8 cellular contexts compared by ENCODE assay signal in the genomic region with DNA sequence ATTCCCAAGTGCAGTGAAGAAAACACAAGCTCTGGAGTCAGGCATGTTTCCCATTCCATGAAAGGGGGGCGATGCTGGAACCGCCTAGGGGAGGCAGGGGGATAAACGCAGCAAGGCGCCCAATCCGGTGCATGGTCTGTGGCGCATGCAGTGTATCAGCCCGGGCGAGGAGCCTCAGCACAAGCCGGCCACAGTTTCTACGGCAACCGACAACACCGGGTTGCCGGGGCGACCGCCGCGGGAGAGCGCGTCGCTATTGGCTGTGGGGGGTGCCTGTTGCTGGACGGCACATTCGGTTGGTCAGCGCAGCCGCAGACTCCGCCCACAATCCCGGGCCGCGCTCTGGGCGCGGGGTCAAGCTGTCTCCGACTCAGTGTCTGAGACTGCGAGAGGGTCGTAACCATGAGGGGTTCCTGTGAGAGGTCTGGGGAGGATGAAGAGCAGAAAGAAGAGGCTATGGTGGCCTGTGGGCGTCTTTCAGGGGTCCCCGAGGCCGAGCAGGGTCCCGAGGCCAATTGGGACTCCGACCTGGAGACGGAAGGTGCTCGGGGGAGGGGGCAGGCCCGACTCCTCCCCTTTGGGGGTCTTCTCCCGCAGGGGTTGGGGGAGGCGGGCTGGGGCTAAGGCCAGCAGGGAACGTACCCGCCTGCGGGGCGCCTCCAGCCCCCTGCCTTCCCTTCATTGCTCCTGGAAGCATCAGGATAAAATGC. TPM values are rescaled to one million over a fixed set of nuclear protein-coding genes. Genes with fewer than 3 reads are reported as not detected.
DNase-seq lines count a peak whose midpoint lies in the region; ATAC-seq, FAIRE-seq and TF ChIP-seq lines count a peak whose summit lies in the region.

A gene with protein sequence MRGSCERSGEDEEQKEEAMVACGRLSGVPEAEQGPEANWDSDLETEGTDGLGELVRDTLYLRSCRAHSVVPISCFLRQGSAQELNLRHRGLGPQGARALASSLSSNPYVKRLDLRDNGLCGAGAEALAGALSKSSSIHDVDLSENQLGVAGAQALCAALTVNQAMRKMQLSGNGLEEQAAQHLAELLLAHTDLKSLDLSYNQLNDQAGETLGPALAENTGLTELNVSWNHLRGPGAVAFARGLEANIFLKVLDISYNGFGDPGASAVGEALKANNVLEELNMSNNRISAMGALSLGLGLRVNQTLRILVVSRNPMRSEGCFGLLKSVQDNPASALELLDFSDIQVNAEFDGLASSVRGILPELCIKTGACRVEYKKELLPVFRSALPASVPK (plus strand): TSS at position 362 of the 710 bp plus-strand sequence. CDS start 41 bp downstream, at position 403.

- intact Hi-C loops in activated T-helper 2 cell treated with anti-CD3 and anti-CD28 coated beads, Interferon-gamma antibody, Interleukin-2, Interleukin-4, amounts not matched to agents 10 μg/mL and 5 μg/mL and 100 μg/mL, durations not matched to agents 14 hours and 24 hours and 36 hours (cut with micrococcal nuclease), result no loop called here

- peak within 1 kb of the TSS; percentile 87 to 99 (median 93) for H3K4me2 ChIP-seq in BLaER1 treated with 17β-estradiol and CSF1 and Interleukin-3, amounts not matched to agents 10 nM and 100 nM

- peaks cover 0 to 5% (median 0%) of the 10 kb centered on the region in 11 experiments; a peak in 3 of 22 replicates for H4K20me1 ChIP-seq in BLaER1 treated with 17β-estradiol and CSF1 and Interleukin-3, amounts not matched to agents 10 nM and 100 nM

- H3K9ac ChIP-seq in BLaER1 treated with 17β-estradiol and CSF1 and Interleukin-3, amounts not matched to agents 10 nM and 100 nM, result peak within 1 kb of the TSS in 10 of 11 experiments; percentile 32 to 73 (median 52); a peak in 18 of 22 replicates

- no peak within 1 kb of the TSS for H3K27ac Mint-ChIP-seq in activated T-helper 2 cell treated with anti-CD3 and anti-CD28 coated beads, Interferon-gamma antibody, Interleukin-2, Interleukin-4, amounts not matched to agents 10 μg/mL and 5 μg/mL and 100 μg/mL, durations not matched to agents 14 hours and 24 hours and 36 hours
- H3K27ac Mint-ChIP-seq in naive thymus-derived CD8-positive, alpha-beta T cell, result peak within 1 kb of the TSS in 9 of 10 donors; percentile 60 to 97 (median 91)
- peak within 1 kb of the TSS; percentile 78 for H3K27ac Mint-ChIP-seq in stimulated activated memory B cell treated with anti-CD40 and anti-IgM and Interleukin-4, amounts not matched to agents 10 μg/mL and 1 μg/mL and 100 μg/mL, for 72 hours

- in situ Hi-C loops in KBM-7 (cut with MboI; ENCODE audit: low pct_unique_long_range_greater_than_20kb, low sequenced_read_pairs), result no loop called here

- H3K36me3 Mint-ChIP-seq in activated T-helper 2 cell treated with anti-CD3 and anti-CD28 coated beads, Interferon-gamma antibody, Interleukin-2, Interleukin-4, amounts not matched to agents 10 μg/mL and 5 μg/mL and 100 μg/mL, durations not matched to agents 14 hours and 24 hours and 36 hours (ENCODE audit: low read depth), result no peaks in the 10 kb centered on the region
- H3K36me3 Mint-ChIP-seq in naive thymus-derived CD8-positive, alpha-beta T cell, result no peaks in the 10 kb centered on the region
- no peaks in the 10 kb centered on the region for H3K36me3 Mint-ChIP-seq in stimulated activated memory B cell treated with anti-CD40 and anti-IgM and Interleukin-4, amounts not matched to agents 10 μg/mL and 1 μg/mL and 100 μg/mL, for 72 hours

- no peak within 1 kb of the TSS for H3K4me3 Mint-ChIP-seq in activated T-helper 2 cell treated with anti-CD3 and anti-CD28 coated beads, Interferon-gamma antibody, Interleukin-2, Interleukin-4, amounts not matched to agents 10 μg/mL and 5 μg/mL and 100 μg/mL, durations not matched to agents 14 hours and 24 hours and 36 hours (ENCODE audit: low read depth)
- peak within 1 kb of the TSS; percentile 61 to 77 (median 72) for H3K4me3 Mint-ChIP-seq in naive thymus-derived CD8-positive, alpha-beta T cell
- peak within 1 kb of the TSS; percentile 88 for H3K4me3 Mint-ChIP-seq in stimulated activated memory B cell treated with anti-CD40 and anti-IgM and Interleukin-4, amounts not matched to agents 10 μg/mL and 1 μg/mL and 100 μg/mL, for 72 hours

- H3K27me3 ChIP-seq in BLaER1 treated with 17β-estradiol and CSF1 and Interleukin-3, amounts not matched to agents 10 nM and 100 nM, result no peaks in the 10 kb centered on the region

- H3K36me3 ChIP-seq in BLaER1 treated with 17β-estradiol and CSF1 and Interleukin-3, amounts not matched to agents 10 nM and 100 nM, result no peaks in the 10 kb centered on the region

- DNase-seq in KBM-7 (peak; percentile 77), RCC 7860 (ENCODE audit: low spot score) (peak; percentile 73), fibroblast of the aortic adventitia (ENCODE audit: low read depth) (peak; percentile 84)
- peak; percentile 69 for DNase-seq in activated T-helper 2 cell treated with anti-CD3 and anti-CD28 coated beads, Interferon-gamma antibody, Interleukin-2, Interleukin-4, amounts not matched to agents 10 μg/mL and 5 μg/mL and 100 μg/mL, durations not matched to agents 14 hours and 24 hours and 36 hours (ENCODE audit: low spot score)
- DNase-seq in naive thymus-derived CD8-positive, alpha-beta T cell, result peak; percentile 32 to 86 (median 70)

- peak within 1 kb of the TSS; percentile 15 to 62 (median 48); a peak in 18 of 20 replicates for H3K4me3 ChIP-seq in BLaER1 treated with 17β-estradiol and CSF1 and Interleukin-3, amounts not matched to agents 10 nM and 100 nM
- H3K4me3 ChIP-seq in fibroblast of the aortic adventitia (ENCODE audit: low read depth, low read length), result peak within 1 kb of the TSS; percentile 65

- POLR2A ChIA-PET in naive thymus-derived CD8-positive, alpha-beta T cell (lab: Charles Lee), result interaction anchor here (0.6 to 1.1 kb wide), 2 partner anchors 45 to 986 kb away, joined by 3 read pairs; no protein-coding TSS in a partner anchor

- ATAC-seq in GM21381 (IDR thresholded peaks at IDR 0.05; ENCODE audit: unreplicated experiment), result peak; percentile 82
- ATAC-seq in naive thymus-derived CD8-positive, alpha-beta T cell, result peak; percentile 94 to 97
- peak; percentile 95 for ATAC-seq in stimulated activated memory B cell treated with anti-CD40 and anti-IgM and Interleukin-4, amounts not matched to agents 10 μg/mL and 1 μg/mL and 100 μg/mL, for 72 hours

- H3K4me1 Mint-ChIP-seq in activated T-helper 2 cell treated with anti-CD3 and anti-CD28 coated beads, Interferon-gamma antibody, Interleukin-2, Interleukin-4, amounts not matched to agents 10 μg/mL and 5 μg/mL and 100 μg/mL, durations not matched to agents 14 hours and 24 hours and 36 hours (ENCODE audit: low read depth), result peaks cover 9% of the 10 kb centered on the region
- H3K4me1 Mint-ChIP-seq in naive thymus-derived CD8-positive, alpha-beta T cell, result peaks cover 15 to 33% (median 29%) of the 10 kb centered on the region in 4 donors
- peaks cover 33% of the 10 kb centered on the region for H3K4me1 Mint-ChIP-seq in stimulated activated memory B cell treated with anti-CD40 and anti-IgM and Interleukin-4, amounts not matched to agents 10 μg/mL and 1 μg/mL and 100 μg/mL, for 72 hours

- no peaks in the 10 kb centered on the region for H3K9me3 Mint-ChIP-seq in activated T-helper 2 cell treated with anti-CD3 and anti-CD28 coated beads, Interferon-gamma antibody, Interleukin-2, Interleukin-4, amounts not matched to agents 10 μg/mL and 5 μg/mL and 100 μg/mL, durations not matched to agents 14 hours and 24 hours and 36 hours
- peaks cover 0 to 2% (median 0%) of the 10 kb centered on the region in 9 donors for H3K9me3 Mint-ChIP-seq in naive thymus-derived CD8-positive, alpha-beta T cell
- no peaks in the 10 kb centered on the region for H3K9me3 Mint-ChIP-seq in stimulated activated memory B cell treated with anti-CD40 and anti-IgM and Interleukin-4, amounts not matched to agents 10 μg/mL and 1 μg/mL and 100 μg/mL, for 72 hours

- H3K4me1 ChIP-seq in BLaER1 treated with 17β-estradiol and CSF1 and Interleukin-3, amounts not matched to agents 10 nM and 100 nM, result peaks cover 25 to 35% (median 33%) of the 10 kb centered on the region in 10 experiments

- TF ChIP-seq CTCF in fibroblast of the aortic adventitia (IDR thresholded peaks at IDR 0.05; ENCODE audit: insufficient read depth, low read length), result no peak

- H3K27me3 Mint-ChIP-seq in activated T-helper 2 cell treated with anti-CD3 and anti-CD28 coated beads, Interferon-gamma antibody, Interleukin-2, Interleukin-4, amounts not matched to agents 10 μg/mL and 5 μg/mL and 100 μg/mL, durations not matched to agents 14 hours and 24 hours and 36 hours (ENCODE audit: low read depth), result peaks cover 24% of the 10 kb centered on the region
- peaks cover 7 to 34% (median 11%) of the 10 kb centered on the region in 5 donors for H3K27me3 Mint-ChIP-seq in naive thymus-derived CD8-positive, alpha-beta T cell
- H3K27me3 Mint-ChIP-seq in stimulated activated memory B cell treated with anti-CD40 and anti-IgM and Interleukin-4, amounts not matched to agents 10 μg/mL and 1 μg/mL and 100 μg/mL, for 72 hours, result peaks cover 43% of the 10 kb centered on the region

- no peaks in the 10 kb centered on the region for H3K9me3 ChIP-seq in BLaER1 treated with 17β-estradiol and CSF1 and Interleukin-3, amounts not matched to agents 10 nM and 100 nM (replicated peaks in 1 of 11)

- H3K27ac ChIP-seq in BLaER1 treated with 17β-estradiol and CSF1 and Interleukin-3, amounts not matched to agents 10 nM and 100 nM, result peak within 1 kb of the TSS in 10 of 11 experiments; percentile 15 to 78 (median 64); a peak in 17 of 22 replicates

- FAIRE-seq in RCC 7860 (lab: Jason Lieb, UNC), result no peak

RNA-seq across cellular contexts. Expression of the gene that starts here (rescaled TPM):
- total RNA-seq in activated T-helper 2 cell treated with anti-CD3 and anti-CD28 coated beads, Interferon-gamma antibody, Interleukin-2, Interleukin-4, amounts not matched to agents 10 μg/mL and 5 μg/mL and 100 μg/mL, durations not matched to agents 14 hours and 24 hours and 36 hours, result 0.23 TPM in 1 of 2 replicates, not detected in the other
- not detected in 2 replicates for total RNA-seq in fibroblast of the aortic adventitia (ENCODE audit: low replicate concordance)
- total RNA-seq in naive thymus-derived CD8-positive, alpha-beta T cell, result under 1 TPM in 1 of 2 experiments, not detected in 1; 0.11 TPM
- not detected for polyA plus RNA-seq in naive thymus-derived CD8-positive, alpha-beta T cell

Comparison
In these comparisons a context has a peak if more than half of its experiments do, and no peak if none do; other contexts are left out.
1. Peak in every context shown above with its lines: DNase-seq, ATAC-seq, H3K4me3 ChIP-seq and H3K27ac ChIP-seq.
2. Peak in DNase-seq in activated T-helper 2 cell treated with anti-CD3 and anti-CD28 coated beads, Interferon-gamma antibody, Interleukin-2, Interleukin-4, amounts not matched to agents 10 μg/mL and 5 μg/mL and 100 μg/mL, durations not matched to agents 14 hours and 24 hours and 36 hours; RNA of the gene not detected or under 1 TPM.
3. Peak in DNase-seq and H3K4me3 ChIP-seq in fibroblast of the aortic adventitia; RNA of the gene not detected or under 1 TPM.
4. Peak in DNase-seq and ATAC-seq in naive thymus-derived CD8-positive, alpha-beta T cell; RNA of the gene not detected or under 1 TPM.